In genomic region chr2:143219266-143219665, GRCh38 we compare ENCODE assay signal across 18 cellular contexts.
"Had no signal": no experiment of that assay in that cellular context is flagged by ENCODE, and none has a peak within 500 bp of the region (broad histone marks: within the 10 kb centered on the region; RNA-seq: fewer than 3 reads in every experiment).

No MANE protein-coding gene starts in this region.

- H3K27me3 Mint-ChIP-seq: activated CD4-positive, alpha-beta T cell treated with anti-CD3 and anti-CD28 coated beads, Interleukin-2, amount 10 ng/mL, durations not matched to agents 7 days and 5 days; stimulated activated naive B cell treated with anti-CD40 and anti-IgM and Interleukin-4, amounts not matched to agents 10 μg/mL and 1 μg/mL and 100 μg/mL, for 72 hours had no signal

- FAIRE-seq: astrocyte, colon, endometrium, keratinocyte had no signal

- H3K4me3 Mint-ChIP-seq: activated CD4-positive, alpha-beta T cell treated with anti-CD3 and anti-CD28 coated beads, Interleukin-2, amount 10 ng/mL, durations not matched to agents 7 days and 5 days; activated T-cell treated with anti-CD3 and anti-CD28 coated beads, Interleukin-2, amount 50 U/mL, for 72 hours; natural killer cell; stimulated activated naive B cell treated with anti-CD40 and anti-IgM and Interleukin-4, amounts not matched to agents 10 μg/mL and 1 μg/mL and 100 μg/mL, for 72 hours had no signal

- DNase-seq: activated CD4-positive, alpha-beta T cell treated with anti-CD3 and anti-CD28 coated beads, Interleukin-2, amount 10 ng/mL, durations not matched to agents 7 days and 5 days; activated CD8-positive, alpha-beta memory T cell treated with anti-CD3 and anti-CD28 coated beads, Interleukin-2, amount 50 U/mL, for 48 hours; activated gamma-delta T cell treated with Interleukin-2 at 50 U/mL for 16 hours; activated T-cell treated with anti-CD3 and anti-CD28 coated beads, Interleukin-2, amount 50 U/mL, for 72 hours; hippocampal formation; left lung; mammary epithelial cell; natural killer cell; stimulated activated CD4-positive, alpha-beta T cell treated with anti-CD3 and anti-CD28 coated beads, Interleukin-2, amount 100 ng/mL, for 48 hours; stimulated activated naive B cell treated with anti-CD40 and anti-IgM and Interleukin-4, amounts not matched to agents 10 μg/mL and 1 μg/mL and 100 μg/mL, for 72 hours; tibial artery; uterus had no signal

- ATAC-seq: activated T-cell treated with anti-CD3 and anti-CD28 coated beads, Interleukin-2, amount 50 U/mL, for 72 hours; esophagus mucosa; left lung; natural killer cell; stimulated activated naive B cell treated with anti-CD40 and anti-IgM and Interleukin-4, amounts not matched to agents 10 μg/mL and 1 μg/mL and 100 μg/mL, for 72 hours had no signal

- H3K4me1 ChIP-seq: tibial artery, uterus had no signal

- H3K9me3 Mint-ChIP-seq: activated CD4-positive, alpha-beta T cell treated with anti-CD3 and anti-CD28 coated beads, Interleukin-2, amount 10 ng/mL, durations not matched to agents 7 days and 5 days; activated T-cell treated with anti-CD3 and anti-CD28 coated beads, Interleukin-2, amount 50 U/mL, for 72 hours; natural killer cell; stimulated activated naive B cell treated with anti-CD40 and anti-IgM and Interleukin-4, amounts not matched to agents 10 μg/mL and 1 μg/mL and 100 μg/mL, for 72 hours had no signal

- H3K27ac ChIP-seq: left lung, tibial artery, uterus had no signal

- H3K27ac Mint-ChIP-seq: activated CD4-positive, alpha-beta T cell treated with anti-CD3 and anti-CD28 coated beads, Interleukin-2, amount 10 ng/mL, durations not matched to agents 7 days and 5 days; activated T-cell treated with anti-CD3 and anti-CD28 coated beads, Interleukin-2, amount 50 U/mL, for 72 hours; stimulated activated naive B cell treated with anti-CD40 and anti-IgM and Interleukin-4, amounts not matched to agents 10 μg/mL and 1 μg/mL and 100 μg/mL, for 72 hours had no signal

- H3K27me3 ChIP-seq: left lung, neutrophil, tibial artery, uterus had no signal
